In the genomic region with DNA sequence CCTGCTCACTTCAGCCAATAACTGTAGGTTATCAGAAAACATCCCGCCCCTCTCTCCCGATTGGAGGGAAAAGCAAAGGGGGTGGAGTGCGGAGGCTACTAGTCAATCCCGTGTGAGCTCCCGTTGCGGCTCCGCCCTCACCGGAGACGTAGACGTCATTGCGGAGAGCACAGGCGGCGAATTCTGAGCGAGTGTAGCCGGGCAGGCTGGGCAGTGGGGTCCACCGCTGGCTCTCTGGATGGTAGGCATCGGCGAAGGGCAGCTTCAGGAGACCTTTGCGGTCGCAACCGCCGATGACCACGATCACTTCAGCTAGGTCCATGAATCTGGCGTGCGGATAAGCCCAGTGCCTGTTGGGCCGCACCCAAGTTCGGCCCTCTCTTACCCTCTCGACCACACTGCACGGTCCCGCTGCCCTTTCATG, we compare ENCODE assay signal across 1 cellular context.
TF ChIP-seq lines count a peak whose summit lies in the region.

No MANE protein-coding gene starts in this region.

TF ChIP-seq in GM23338, 12 proteins besides CTCF, POLR2A, EP300 and RAD21 (continued from another document):
- TF ChIP-seq, protein P1, sequence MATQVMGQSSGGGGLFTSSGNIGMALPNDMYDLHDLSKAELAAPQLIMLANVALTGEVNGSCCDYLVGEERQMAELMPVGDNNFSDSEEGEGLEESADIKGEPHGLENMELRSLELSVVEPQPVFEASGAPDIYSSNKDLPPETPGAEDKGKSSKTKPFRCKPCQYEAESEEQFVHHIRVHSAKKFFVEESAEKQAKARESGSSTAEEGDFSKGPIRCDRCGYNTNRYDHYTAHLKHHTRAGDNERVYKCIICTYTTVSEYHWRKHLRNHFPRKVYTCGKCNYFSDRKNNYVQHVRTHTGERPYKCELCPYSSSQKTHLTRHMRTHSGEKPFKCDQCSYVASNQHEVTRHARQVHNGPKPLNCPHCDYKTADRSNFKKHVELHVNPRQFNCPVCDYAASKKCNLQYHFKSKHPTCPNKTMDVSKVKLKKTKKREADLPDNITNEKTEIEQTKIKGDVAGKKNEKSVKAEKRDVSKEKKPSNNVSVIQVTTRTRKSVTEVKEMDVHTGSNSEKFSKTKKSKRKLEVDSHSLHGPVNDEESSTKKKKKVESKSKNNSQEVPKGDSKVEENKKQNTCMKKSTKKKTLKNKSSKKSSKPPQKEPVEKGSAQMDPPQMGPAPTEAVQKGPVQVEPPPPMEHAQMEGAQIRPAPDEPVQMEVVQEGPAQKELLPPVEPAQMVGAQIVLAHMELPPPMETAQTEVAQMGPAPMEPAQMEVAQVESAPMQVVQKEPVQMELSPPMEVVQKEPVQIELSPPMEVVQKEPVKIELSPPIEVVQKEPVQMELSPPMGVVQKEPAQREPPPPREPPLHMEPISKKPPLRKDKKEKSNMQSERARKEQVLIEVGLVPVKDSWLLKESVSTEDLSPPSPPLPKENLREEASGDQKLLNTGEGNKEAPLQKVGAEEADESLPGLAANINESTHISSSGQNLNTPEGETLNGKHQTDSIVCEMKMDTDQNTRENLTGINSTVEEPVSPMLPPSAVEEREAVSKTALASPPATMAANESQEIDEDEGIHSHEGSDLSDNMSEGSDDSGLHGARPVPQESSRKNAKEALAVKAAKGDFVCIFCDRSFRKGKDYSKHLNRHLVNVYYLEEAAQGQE (IDR thresholded peaks at IDR 0.05; ENCODE audit: unreplicated experiment) = no peak
- TF ChIP-seq, protein P2, sequence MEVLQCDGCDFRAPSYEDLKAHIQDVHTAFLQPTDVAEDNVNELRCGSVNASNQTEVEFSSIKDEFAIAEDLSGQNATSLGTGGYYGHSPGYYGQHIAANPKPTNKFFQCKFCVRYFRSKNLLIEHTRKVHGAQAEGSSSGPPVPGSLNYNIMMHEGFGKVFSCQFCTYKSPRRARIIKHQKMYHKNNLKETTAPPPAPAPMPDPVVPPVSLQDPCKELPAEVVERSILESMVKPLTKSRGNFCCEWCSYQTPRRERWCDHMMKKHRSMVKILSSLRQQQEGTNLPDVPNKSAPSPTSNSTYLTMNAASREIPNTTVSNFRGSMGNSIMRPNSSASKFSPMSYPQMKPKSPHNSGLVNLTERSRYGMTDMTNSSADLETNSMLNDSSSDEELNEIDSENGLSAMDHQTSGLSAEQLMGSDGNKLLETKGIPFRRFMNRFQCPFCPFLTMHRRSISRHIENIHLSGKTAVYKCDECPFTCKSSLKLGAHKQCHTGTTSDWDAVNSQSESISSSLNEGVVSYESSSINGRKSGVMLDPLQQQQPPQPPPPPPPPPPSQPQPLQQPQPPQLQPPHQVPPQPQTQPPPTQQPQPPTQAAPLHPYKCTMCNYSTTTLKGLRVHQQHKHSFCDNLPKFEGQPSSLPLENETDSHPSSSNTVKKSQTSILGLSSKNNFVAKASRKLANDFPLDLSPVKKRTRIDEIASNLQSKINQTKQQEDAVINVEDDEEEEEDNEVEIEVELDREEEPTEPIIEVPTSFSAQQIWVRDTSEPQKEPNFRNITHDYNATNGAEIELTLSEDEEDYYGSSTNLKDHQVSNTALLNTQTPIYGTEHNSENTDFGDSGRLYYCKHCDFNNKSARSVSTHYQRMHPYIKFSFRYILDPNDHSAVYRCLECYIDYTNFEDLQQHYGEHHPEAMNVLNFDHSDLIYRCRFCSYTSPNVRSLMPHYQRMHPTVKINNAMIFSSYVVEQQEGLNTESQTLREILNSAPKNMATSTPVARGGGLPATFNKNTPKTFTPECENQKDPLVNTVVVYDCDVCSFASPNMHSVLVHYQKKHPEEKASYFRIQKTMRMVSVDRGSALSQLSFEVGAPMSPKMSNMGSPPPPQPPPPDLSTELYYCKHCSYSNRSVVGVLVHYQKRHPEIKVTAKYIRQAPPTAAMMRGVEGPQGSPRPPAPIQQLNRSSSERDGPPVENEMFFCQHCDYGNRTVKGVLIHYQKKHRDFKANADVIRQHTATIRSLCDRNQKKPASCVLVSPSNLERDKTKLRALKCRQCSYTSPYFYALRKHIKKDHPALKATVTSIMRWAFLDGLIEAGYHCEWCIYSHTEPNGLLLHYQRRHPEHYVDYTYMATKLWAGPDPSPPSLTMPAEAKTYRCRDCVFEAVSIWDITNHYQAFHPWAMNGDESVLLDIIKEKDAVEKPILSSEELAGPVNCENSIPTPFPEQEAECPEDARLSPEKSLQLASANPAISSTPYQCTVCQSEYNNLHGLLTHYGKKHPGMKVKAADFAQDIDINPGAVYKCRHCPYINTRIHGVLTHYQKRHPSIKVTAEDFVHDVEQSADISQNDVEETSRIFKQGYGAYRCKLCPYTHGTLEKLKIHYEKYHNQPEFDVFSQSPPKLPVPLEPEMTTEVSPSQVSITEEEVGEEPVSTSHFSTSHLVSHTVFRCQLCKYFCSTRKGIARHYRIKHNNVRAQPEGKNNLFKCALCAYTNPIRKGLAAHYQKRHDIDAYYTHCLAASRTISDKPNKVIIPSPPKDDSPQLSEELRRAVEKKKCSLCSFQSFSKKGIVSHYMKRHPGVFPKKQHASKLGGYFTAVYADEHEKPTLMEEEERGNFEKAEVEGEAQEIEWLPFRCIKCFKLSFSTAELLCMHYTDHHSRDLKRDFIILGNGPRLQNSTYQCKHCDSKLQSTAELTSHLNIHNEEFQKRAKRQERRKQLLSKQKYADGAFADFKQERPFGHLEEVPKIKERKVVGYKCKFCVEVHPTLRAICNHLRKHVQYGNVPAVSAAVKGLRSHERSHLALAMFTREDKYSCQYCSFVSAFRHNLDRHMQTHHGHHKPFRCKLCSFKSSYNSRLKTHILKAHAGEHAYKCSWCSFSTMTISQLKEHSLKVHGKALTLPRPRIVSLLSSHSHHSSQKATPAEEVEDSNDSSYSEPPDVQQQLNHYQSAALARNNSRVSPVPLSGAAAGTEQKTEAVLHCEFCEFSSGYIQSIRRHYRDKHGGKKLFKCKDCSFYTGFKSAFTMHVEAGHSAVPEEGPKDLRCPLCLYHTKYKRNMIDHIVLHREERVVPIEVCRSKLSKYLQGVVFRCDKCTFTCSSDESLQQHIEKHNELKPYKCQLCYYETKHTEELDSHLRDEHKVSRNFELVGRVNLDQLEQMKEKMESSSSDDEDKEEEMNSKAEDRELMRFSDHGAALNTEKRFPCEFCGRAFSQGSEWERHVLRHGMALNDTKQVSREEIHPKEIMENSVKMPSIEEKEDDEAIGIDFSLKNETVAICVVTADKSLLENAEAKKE (CRISPR knock-in tag; IDR thresholded peaks at IDR 0.05) = no peak
- TF ChIP-seq POLR2AphosphoS5 (IDR thresholded peaks at IDR 0.05; ENCODE audit: low read depth) (no peak), EZH2 (IDR thresholded peaks at IDR 0.05; ENCODE audit: low read depth, unreplicated experiment) (no peak), EZH2phosphoT487 (IDR thresholded peaks at IDR 0.05; ENCODE audit: unreplicated experiment) (no peak), STAT1 (IDR thresholded peaks at IDR 0.05; ENCODE audit: unreplicated experiment) (no peak)
